In genomic region chr20:44586289-44586911, GRCh38 we compare ENCODE assay signal across 8 cellular contexts. TPM values are rescaled to one million over a fixed set of nuclear protein-coding genes. Genes with fewer than 3 reads are reported as not detected.
DNase-seq lines count a peak whose midpoint lies in the region; ATAC-seq lines count a peak whose summit lies in the region.

No MANE protein-coding gene starts in this region.

- peaks cover 6% of the 10 kb centered on the region for H3K4me1 Mint-ChIP-seq in stimulated activated naive CD8-positive, alpha-beta T cell treated with anti-CD3 and anti-CD28 coated beads, Interleukin-15, amount 100 ng/mL, for 72 hours
- H3K4me1 Mint-ChIP-seq in T-helper 17 cell, result peaks cover 10% of the 10 kb centered on the region

- H3K9me3 ChIP-seq in T-helper 17 cell (ENCODE audit: control insufficient read depth, low read length, poor library complexity, severe bottlenecking), result no peaks in the 10 kb centered on the region

- no peak overlapping the region for H3K4me3 Mint-ChIP-seq in stimulated activated naive CD8-positive, alpha-beta T cell treated with anti-CD3 and anti-CD28 coated beads, Interleukin-15, amount 100 ng/mL, for 72 hours
- no peak overlapping the region for H3K4me3 Mint-ChIP-seq in T-helper 17 cell

- H3K27me3 Mint-ChIP-seq in stimulated activated naive CD8-positive, alpha-beta T cell treated with anti-CD3 and anti-CD28 coated beads, Interleukin-15, amount 100 ng/mL, for 72 hours, result no peaks in the 10 kb centered on the region
- H3K27me3 Mint-ChIP-seq in T-helper 17 cell, result peaks cover 15% of the 10 kb centered on the region

- DNase-seq in stimulated activated naive CD8-positive, alpha-beta T cell treated with anti-CD3 and anti-CD28 coated beads, Interleukin-15, Interleukin-2, amounts not matched to agents 100 U/mL and 50 U/mL, for 24 hours, result peak; percentile 26
- no peak for DNase-seq in stimulated activated naive CD8-positive, alpha-beta T cell treated with anti-CD3 and anti-CD28 coated beads, Interleukin-15, amount 100 ng/mL, for 72 hours
- DNase-seq in T-helper 17 cell (no peak), A172 (ENCODE audit: low spot score) (no peak), ecto neural progenitor cell (ENCODE audit: low spot score) (no peak), Ammon's horn (ENCODE audit: low spot score) (no peak), NCI-H1417 (lab: John Stamatoyannopoulos, UW) (no peak)

- H3K27ac Mint-ChIP-seq in stimulated activated naive CD8-positive, alpha-beta T cell treated with anti-CD3 and anti-CD28 coated beads, Interleukin-15, amount 100 ng/mL, for 72 hours, result no peak overlapping the region
- H3K27ac Mint-ChIP-seq in T-helper 17 cell, result no peak overlapping the region

- no peaks in the 10 kb centered on the region for H3K9me3 Mint-ChIP-seq in stimulated activated naive CD8-positive, alpha-beta T cell treated with anti-CD3 and anti-CD28 coated beads, Interleukin-15, amount 100 ng/mL, for 72 hours

- no peaks in the 10 kb centered on the region for H3K36me3 Mint-ChIP-seq in T-helper 17 cell (ENCODE audit: low read depth)

- peak; percentile 71 for ATAC-seq in stimulated activated naive CD8-positive, alpha-beta T cell treated with anti-CD3 and anti-CD28 coated beads, Interleukin-15, Interleukin-2, amounts not matched to agents 100 U/mL and 50 U/mL, for 24 hours
- ATAC-seq in stimulated activated naive CD8-positive, alpha-beta T cell treated with anti-CD3 and anti-CD28 coated beads, Interleukin-15, amount 100 ng/mL, for 72 hours, result no peak
- ATAC-seq in HG03039 (IDR thresholded peaks at IDR 0.05; ENCODE audit: unreplicated experiment) (peak; percentile 51), T-helper 17 cell (peak; percentile 80)

RNA-seq across cellular contexts. Expression of gene PKIG, which starts 4.0 kb away (rescaled TPM):
- 1 to 10 TPM; 2.2 to 4.5 TPM for total RNA-seq in T-helper 17 cell
- 139 and 149 TPM in 2 replicates for total RNA-seq in A172 (2014; rRNA removed; shearing (Covaris generic))

Comparison
In these comparisons a context has a peak if more than half of its experiments do, and no peak if none do; other contexts are left out.
1. RNA of gene PKIG, which starts 4.0 kb away (total RNA-seq): 139 to 149 TPM in A172; 2.2 to 4.5 TPM in T-helper 17 cell; every median in the first group is over 10 times any median in the second.